Comparison of ENCODE assay signal across 21 cellular contexts in the genomic region with DNA sequence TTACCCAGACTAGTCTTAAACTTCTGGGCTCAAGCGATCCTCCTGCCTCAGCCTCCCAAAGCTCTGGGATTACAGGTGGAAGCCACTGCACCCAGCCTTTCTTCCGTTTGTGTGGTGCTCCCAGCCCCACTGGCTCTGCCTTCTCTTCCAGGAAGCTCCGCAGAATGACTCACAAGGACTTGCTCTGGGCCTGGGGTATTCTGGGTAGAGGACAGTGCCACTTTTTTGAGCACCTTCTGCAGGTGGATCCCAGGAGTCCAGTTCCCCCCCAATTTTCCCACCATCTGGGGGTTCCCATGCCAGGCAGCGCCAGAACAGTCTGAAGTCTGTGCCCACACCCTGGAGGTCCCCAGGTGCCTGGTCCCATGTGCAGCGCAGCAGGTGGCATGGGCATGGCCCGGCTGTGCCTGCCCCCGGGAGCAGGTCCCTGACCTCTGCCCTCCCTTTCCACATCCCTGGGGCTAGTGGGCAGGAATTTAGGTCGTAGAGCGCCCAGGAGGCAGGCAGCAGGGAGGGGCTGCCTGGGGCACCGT. TPM values are rescaled to one million over a fixed set of nuclear protein-coding genes. Genes with fewer than 3 reads are reported as not detected.
DNase-seq lines count a peak whose midpoint lies in the region; ATAC-seq, FAIRE-seq and TF ChIP-seq lines count a peak whose summit lies in the region.
"Had no signal": no experiment of that assay in that cellular context is flagged by ENCODE, and none has a peak within 500 bp of the region (broad histone marks: within the 10 kb centered on the region; RNA-seq: fewer than 3 reads in every experiment).

No MANE protein-coding gene starts in this region.

- peaks cover 0 to 8% of the 10 kb centered on the region in 2 donors for H3K4me1 ChIP-seq in kidney (ENCODE audit: control insufficient read depth in 1 of 2, insufficient read depth in 1 of 2, low read depth in 1 of 2, low read length in 2 of 2)

- H3K27me3 ChIP-seq in WERI-Rb-1 (ENCODE audit: insufficient read depth, low read depth, severe bottlenecking): no peaks in the 10 kb centered on the region

- intact Hi-C loops in activated CD8-positive, alpha-beta T cell treated with anti-CD3 and anti-CD28 coated beads for 36 hours (cut with micrococcal nuclease): no loop called here
- intact Hi-C loops in kidney (cut with DNase I): no loop called here
- intact Hi-C loops in posterior vena cava (cut with DNase I): no loop called here

- DNase-seq in activated CD8-positive, alpha-beta T cell treated with anti-CD3 and anti-CD28 coated beads for 36 hours: no peak
- no peak for DNase-seq in activated CD8-positive, alpha-beta T cell treated with anti-CD3 and anti-CD28 coated beads, Interleukin-2, amount 10 ng/mL, durations not matched to agents 7 days and 5 days
- DNase-seq in WERI-Rb-1 (no peak), kidney (peak; percentile 77), renal cortical epithelial cell (ENCODE audit: low read depth) (peak; percentile 26), NCI-H1694 treated with DMSO at 0.1 percent for 48 hours (lab: John Stamatoyannopoulos, UW) (no peak), posterior vena cava (ENCODE audit: low spot score) (no peak)
- DNase-seq: activated CD4-positive, alpha-beta T cell treated with anti-CD3 and anti-CD28 coated beads, Interleukin-2, amount 50 U/mL, for 4 hours; activated naive CD4-positive, alpha-beta T cell treated with anti-CD3 and anti-CD28 coated beads for 36 hours; caudate nucleus; GOT3; left colon; NCI-H2081 treated with DMSO at 0.1 percent for 48 hours; SHP77 treated with DMSO at 0.1 percent for 48 hours; spleen had no signal

- CTCF ChIA-PET in activated CD8-positive, alpha-beta T cell treated with anti-CD3 and anti-CD28 coated beads for 36 hours (lab: Charles Lee): no interaction called here
- CTCF ChIA-PET in activated CD8-positive, alpha-beta T cell treated with anti-CD3 and anti-CD28 coated beads, Interleukin-2, amount 10 ng/mL, durations not matched to agents 7 days and 5 days (lab: Charles Lee): no interaction called here

- H3K4me3 Mint-ChIP-seq in activated CD8-positive, alpha-beta T cell treated with anti-CD3 and anti-CD28 coated beads for 36 hours: peak overlapping the region; percentile 12
- H3K4me3 Mint-ChIP-seq in activated CD8-positive, alpha-beta T cell treated with anti-CD3 and anti-CD28 coated beads, Interleukin-2, amount 10 ng/mL, durations not matched to agents 7 days and 5 days: no peak overlapping the region

- POLR2A ChIA-PET in activated CD8-positive, alpha-beta T cell treated with anti-CD3 and anti-CD28 coated beads for 36 hours (lab: Charles Lee): interaction anchor here (1.0 kb wide), 2 partner anchors 10 to 52 kb away, joined by 3 read pairs; no protein-coding TSS in a partner anchor
- POLR2A ChIA-PET in activated CD8-positive, alpha-beta T cell treated with anti-CD3 and anti-CD28 coated beads, Interleukin-2, amount 10 ng/mL, durations not matched to agents 7 days and 5 days (lab: Charles Lee): no interaction called here

- peak overlapping the region; percentile 79 for H3K27ac ChIP-seq in WERI-Rb-1
- no peak overlapping the region for H3K27ac ChIP-seq in kidney (ENCODE audit: low read depth in 2 of 2, low read length in 2 of 2)
- H3K27ac ChIP-seq: spleen, suprapubic skin had no signal

- TF ChIP-seq CTCF in activated CD8-positive, alpha-beta T cell treated with anti-CD3 and anti-CD28 coated beads for 36 hours (IDR thresholded peaks at IDR 0.05): no peak
- TF ChIP-seq CTCF in WERI-Rb-1 (IDR thresholded peaks at IDR 0.05; ENCODE audit: low read depth, low read length) (no peak), kidney (IDR thresholded peaks at IDR 0.05; ENCODE audit: borderline replicate concordance, extremely low read depth, insufficient read depth) (no peak)

- no peaks in the 10 kb centered on the region for H3K36me3 ChIP-seq in WERI-Rb-1
- no peaks in the 10 kb centered on the region for H3K36me3 ChIP-seq in kidney (ENCODE audit: control insufficient read depth in 1 of 2, insufficient read depth in 2 of 2, low read length in 2 of 2)
- H3K36me3 ChIP-seq: spleen, suprapubic skin had no signal

- H3K9ac ChIP-seq in kidney (ENCODE audit: low read length in 2 of 2): no peak overlapping the region

- H3K27ac Mint-ChIP-seq in activated CD8-positive, alpha-beta T cell treated with anti-CD3 and anti-CD28 coated beads for 36 hours: no peak overlapping the region
- H3K27ac Mint-ChIP-seq in activated CD8-positive, alpha-beta T cell treated with anti-CD3 and anti-CD28 coated beads, Interleukin-2, amount 10 ng/mL, durations not matched to agents 7 days and 5 days: no peak overlapping the region
- H3K27ac Mint-ChIP-seq: activated naive CD4-positive, alpha-beta T cell treated with anti-CD3 and anti-CD28 coated beads for 36 hours had no signal

- H3K9me3 Mint-ChIP-seq in activated CD8-positive, alpha-beta T cell treated with anti-CD3 and anti-CD28 coated beads for 36 hours: no peaks in the 10 kb centered on the region
- H3K9me3 Mint-ChIP-seq in activated CD8-positive, alpha-beta T cell treated with anti-CD3 and anti-CD28 coated beads, Interleukin-2, amount 10 ng/mL, durations not matched to agents 7 days and 5 days (ENCODE audit: insufficient read depth): no peaks in the 10 kb centered on the region
- H3K9me3 Mint-ChIP-seq: activated naive CD4-positive, alpha-beta T cell treated with anti-CD3 and anti-CD28 coated beads for 36 hours had no signal

- H3K9me3 ChIP-seq in WERI-Rb-1 (ENCODE audit: severe bottlenecking) (no peaks in the 10 kb centered on the region), kidney (ENCODE audit: control insufficient read depth in 1 of 2, low read length in 2 of 2) (no peaks in the 10 kb centered on the region)
- H3K9me3 ChIP-seq: spleen, suprapubic skin had no signal

- H3K27me3 Mint-ChIP-seq in activated CD8-positive, alpha-beta T cell treated with anti-CD3 and anti-CD28 coated beads for 36 hours: peaks cover 5% of the 10 kb centered on the region
- peaks cover 5% of the 10 kb centered on the region for H3K27me3 Mint-ChIP-seq in activated CD8-positive, alpha-beta T cell treated with anti-CD3 and anti-CD28 coated beads, Interleukin-2, amount 10 ng/mL, durations not matched to agents 7 days and 5 days (ENCODE audit: low read depth)

- ATAC-seq in activated CD8-positive, alpha-beta T cell treated with anti-CD3 and anti-CD28 coated beads for 36 hours: no peak
- ATAC-seq in activated CD8-positive, alpha-beta T cell treated with anti-CD3 and anti-CD28 coated beads, Interleukin-2, amount 10 ng/mL, durations not matched to agents 7 days and 5 days: no peak
- no peak for ATAC-seq in GM21723 (IDR thresholded peaks at IDR 0.05; ENCODE audit: unreplicated experiment)
- ATAC-seq: left colon had no signal

- H3K4me3 ChIP-seq in WERI-Rb-1 (ENCODE audit: low read depth, low read length) (peak overlapping the region; percentile 25; the same call in 1 of the 2 replicates), kidney (ENCODE audit: low read length in 2 of 2) (no peak overlapping the region)
- H3K4me3 ChIP-seq: spleen, suprapubic skin had no signal

- H3K4me1 Mint-ChIP-seq in activated CD8-positive, alpha-beta T cell treated with anti-CD3 and anti-CD28 coated beads for 36 hours (ENCODE audit: low read depth): peaks cover 9% of the 10 kb centered on the region
- H3K4me1 Mint-ChIP-seq in activated CD8-positive, alpha-beta T cell treated with anti-CD3 and anti-CD28 coated beads, Interleukin-2, amount 10 ng/mL, durations not matched to agents 7 days and 5 days (ENCODE audit: low read depth): peaks cover 13% of the 10 kb centered on the region

- no peak for FAIRE-seq in kidney (lab: Jason Lieb, UNC)
- FAIRE-seq: A204.1, GM18507 had no signal

- no peaks in the 10 kb centered on the region for H3K36me3 Mint-ChIP-seq in activated CD8-positive, alpha-beta T cell treated with anti-CD3 and anti-CD28 coated beads for 36 hours (ENCODE audit: low read depth)
- H3K36me3 Mint-ChIP-seq in activated CD8-positive, alpha-beta T cell treated with anti-CD3 and anti-CD28 coated beads, Interleukin-2, amount 10 ng/mL, durations not matched to agents 7 days and 5 days (ENCODE audit: low read depth): no peaks in the 10 kb centered on the region

RNA-seq across cellular contexts. Expression of a gene that starts 1.6 kb away (rescaled TPM):
- 1 to 10 TPM; 2.0 to 2.4 TPM for total RNA-seq in activated CD8-positive, alpha-beta T cell treated with anti-CD3 and anti-CD28 coated beads for 36 hours
- 1 to 10 TPM; 1.7 to 1.9 TPM for total RNA-seq in activated CD8-positive, alpha-beta T cell treated with anti-CD3 and anti-CD28 coated beads, Interleukin-2, amount 10 ng/mL, durations not matched to agents 7 days and 5 days
- total RNA-seq in kidney: 9.6 TPM
- 60.0 TPM for polyA plus RNA-seq in kidney (ENCODE audit: insufficient read depth, low read depth, low replicate concordance)
- total RNA-seq in renal cortical epithelial cell: 4.9 and 8.7 TPM in 2 replicates
- total RNA-seq in posterior vena cava: 1 to 10 TPM in 1 of 2 donors, under 1 TPM in 1; 0.33 to 1.2 TPM

RNA-seq across cellular contexts. Expression of a gene that starts 2.4 kb away (rescaled TPM):
- total RNA-seq in activated CD8-positive, alpha-beta T cell treated with anti-CD3 and anti-CD28 coated beads for 36 hours: 1 to 10 TPM; 4.4 to 4.7 TPM
- total RNA-seq in activated CD8-positive, alpha-beta T cell treated with anti-CD3 and anti-CD28 coated beads, Interleukin-2, amount 10 ng/mL, durations not matched to agents 7 days and 5 days: 1 to 10 TPM; 3.4 to 4.1 TPM
- total RNA-seq in kidney (5.3 TPM), renal cortical epithelial cell (1.6 and 4.9 TPM in 2 replicates), posterior vena cava (1 to 10 TPM in 1 of 2 donors, under 1 TPM in 1; 0.52 to 1.8 TPM)
- 5.5 TPM for polyA plus RNA-seq in kidney (ENCODE audit: insufficient read depth, low read depth, low replicate concordance)

RNA-seq across cellular contexts. Expression of a gene that starts 13.5 kb away (rescaled TPM):
- 10 to 100 TPM; 21.3 to 21.5 TPM for total RNA-seq in activated CD8-positive, alpha-beta T cell treated with anti-CD3 and anti-CD28 coated beads for 36 hours
- 10 to 100 TPM; 33.3 to 38.2 TPM for total RNA-seq in activated CD8-positive, alpha-beta T cell treated with anti-CD3 and anti-CD28 coated beads, Interleukin-2, amount 10 ng/mL, durations not matched to agents 7 days and 5 days
- total RNA-seq in kidney (32.5 TPM), renal cortical epithelial cell (26.4 and 31.4 TPM in 2 replicates), posterior vena cava (10 to 100 TPM; 16.2 to 17.3 TPM)
- polyA plus RNA-seq in kidney (ENCODE audit: insufficient read depth, low read depth, low replicate concordance): 50.9 TPM

RNA-seq across cellular contexts. Expression of a gene that starts 20.3 kb away (rescaled TPM):
- 1 to 10 TPM; 1.3 TPM for total RNA-seq in activated CD8-positive, alpha-beta T cell treated with anti-CD3 and anti-CD28 coated beads for 36 hours
- total RNA-seq in activated CD8-positive, alpha-beta T cell treated with anti-CD3 and anti-CD28 coated beads, Interleukin-2, amount 10 ng/mL, durations not matched to agents 7 days and 5 days: 1 to 10 TPM; 2.8 to 3.9 TPM
- total RNA-seq in kidney: 4.6 TPM
- polyA plus RNA-seq in kidney (ENCODE audit: insufficient read depth, low read depth, low replicate concordance): 1.4 TPM
- total RNA-seq in renal cortical epithelial cell: 2.1 and 5.0 TPM in 2 replicates
- 1 to 10 TPM; 7.4 to 9.1 TPM for total RNA-seq in posterior vena cava
- polyA plus RNA-seq: neural cell had no signal

RNA-seq across cellular contexts. Expression of a gene that starts 31.3 kb away (rescaled TPM):
- not detected for total RNA-seq in activated CD8-positive, alpha-beta T cell treated with anti-CD3 and anti-CD28 coated beads for 36 hours
- total RNA-seq in activated CD8-positive, alpha-beta T cell treated with anti-CD3 and anti-CD28 coated beads, Interleukin-2, amount 10 ng/mL, durations not matched to agents 7 days and 5 days: not detected
- total RNA-seq in kidney: not detected
- polyA plus RNA-seq in kidney (ENCODE audit: insufficient read depth, low read depth, low replicate concordance): not detected
- not detected in 2 replicates for total RNA-seq in renal cortical epithelial cell
- not detected for total RNA-seq in posterior vena cava
- total RNA-seq: activated naive CD4-positive, alpha-beta T cell treated with anti-CD3 and anti-CD28 coated beads for 36 hours; left colon; LHCN-M2; spleen had no signal

Comparison
In these comparisons a context has a peak if more than half of its experiments do, and no peak if none do; other contexts are left out.
1. DNase-seq: peak in kidney (single experiment) and renal cortical epithelial cell (single experiment); none in activated CD8-positive, alpha-beta T cell treated with anti-CD3 and anti-CD28 coated beads for 36 hours (single experiment), activated CD8-positive, alpha-beta T cell treated with anti-CD3 and anti-CD28 coated beads, Interleukin-2, amount 10 ng/mL, durations not matched to agents 7 days and 5 days (single experiment), WERI-Rb-1 (single experiment), NCI-H1694 treated with DMSO at 0.1 percent for 48 hours (single experiment) and posterior vena cava (single experiment).